In genomic region chr10:71178880-71179279, GRCh38 we compare ENCODE assay signal across 5 cellular contexts.
"Had no signal": no experiment of that assay in that cellular context is flagged by ENCODE, and none has a peak within 500 bp of the region (broad histone marks: within the 10 kb centered on the region; RNA-seq: fewer than 3 reads in every experiment).

No MANE protein-coding gene starts in this region.

- ATAC-seq: HCT116 had no signal

- DNase-seq: GM23248, GOT3, H7, IMR-90 had no signal
